Comparison of ENCODE assay signal across 8 cellular contexts in genomic region chr16:8905168-8905762, GRCh38. TPM values are rescaled to one million over a fixed set of nuclear protein-coding genes. Genes with fewer than 3 reads are reported as not detected.
A peak's percentile ranks its signal among the peaks of the same experiment; 100 is the strongest.
DNase-seq lines count a peak whose midpoint lies in the region; ATAC-seq and TF ChIP-seq lines count a peak whose summit lies in the region.

No MANE protein-coding gene starts in this region.

- CTCF ChIA-PET in BJ (lab: Yijun Ruan, JAX): interaction anchor here (0.8 to 3.0 kb wide), 4 partner anchors 11 to 108 kb away, joined by 3 to 12 read pairs (median 4); no protein-coding TSS in a partner anchor

- H3K36me3 ChIP-seq in BJ (ENCODE audit: control insufficient read depth, insufficient read depth, low read length) (peaks cover 34% of the 10 kb centered on the region), GM23248 (ENCODE audit: low read depth) (peaks cover 69% of the 10 kb centered on the region), OCI-LY3 (replicated peaks; ENCODE audit: low read depth, low read length) (peaks cover 73% of the 10 kb centered on the region)

- peaks cover 10% of the 10 kb centered on the region for H4K20me1 ChIP-seq in GM23248 (ENCODE audit: insufficient read depth)
- peaks cover 3% of the 10 kb centered on the region; the same call in 1 of the 2 replicates for H4K20me1 ChIP-seq in OCI-LY3 (ENCODE audit: insufficient read depth, low read length)

- H2AFZ ChIP-seq in GM23248: no peak overlapping the region
- H2AFZ ChIP-seq in OCI-LY3 (ENCODE audit: low read depth, low read length): no peak overlapping the region

- no peak overlapping the region for H3K4me3 ChIP-seq in BJ (ENCODE audit: low read depth, low read length)
- H3K4me3 ChIP-seq in GM23248: no peak overlapping the region
- no peak overlapping the region for H3K4me3 ChIP-seq in OCI-LY3 (ENCODE audit: low read length)

- H3F3A ChIP-seq in GM23248 (ENCODE audit: insufficient read depth): 0 out of 2 replicates have a peak, but pooled peaks cover 13% of the 10 kb centered on the region

- H3K79me2 ChIP-seq in GM23248 (ENCODE audit: insufficient read depth): peaks cover 40% of the 10 kb centered on the region
- no peaks in the 10 kb centered on the region for H3K79me2 ChIP-seq in OCI-LY3 (ENCODE audit: low read length)

- DNase-seq in BJ (ENCODE audit: low read depth) (no peak), GM23248 (peak; percentile 56), fibroblast of peridontal ligament (ENCODE audit: extremely low read depth) (peak; percentile 60), GM19240 (ENCODE audit: insufficient read length, low spot score) (no peak), T-helper 9 cell (no peak)

- TF ChIP-seq CTCF in BJ (IDR thresholded peaks at IDR 0.05; ENCODE audit: insufficient read depth, low read depth, low read length): peak; percentile 54
- TF ChIP-seq CTCF in OCI-LY3 (IDR thresholded peaks at IDR 0.05; ENCODE audit: low read depth, low read length): peak; percentile 50

- H3K9me3 ChIP-seq in GM23248 (ENCODE audit: low read depth): no peaks in the 10 kb centered on the region
- H3K9me3 ChIP-seq in OCI-LY3 (ENCODE audit: insufficient read depth, low read length): no peaks in the 10 kb centered on the region

- H3K4me2 ChIP-seq in GM23248 (ENCODE audit: unreplicated experiment) (no peak overlapping the region), OCI-LY3 (ENCODE audit: low read length) (no peak overlapping the region)

- H3K27ac ChIP-seq in GM23248: no peak overlapping the region
- H3K27ac ChIP-seq in OCI-LY3 (ENCODE audit: low read length): no peak overlapping the region

- H3K9ac ChIP-seq in GM23248: no peak overlapping the region
- H3K9ac ChIP-seq in OCI-LY3 (ENCODE audit: low read length): no peak overlapping the region

- POLR2A ChIA-PET in BJ (lab: Charles Lee): no interaction called here

- in situ Hi-C loops in GM23248 (cut with MboI): no loop called here

- 83 to 85% methylated on average over 13 of the region's 13 CpGs for WGBS in GM23248 (ENCODE audit: low coverage in 1 of 2, low lambda C conversion rate in 2 of 2, missing lambda C conversion rate in 2 of 2), 2 experiments

- H3K9me2 ChIP-seq in GM23248 (ENCODE audit: insufficient read depth): no peaks in the 10 kb centered on the region

- no peaks in the 10 kb centered on the region for H3K27me3 ChIP-seq in BJ (ENCODE audit: control insufficient read depth, insufficient read depth, low read length)
- no peaks in the 10 kb centered on the region for H3K27me3 ChIP-seq in GM23248 (replicated peaks; ENCODE audit: insufficient read depth)
- H3K27me3 ChIP-seq in OCI-LY3 (ENCODE audit: low read depth, low read length): no peaks in the 10 kb centered on the region

- no peak for ATAC-seq in HG03439 (IDR thresholded peaks at IDR 0.05; ENCODE audit: unreplicated experiment)
- no peak for ATAC-seq in HG03045 (IDR thresholded peaks at IDR 0.05; ENCODE audit: unreplicated experiment)

- H3K4me1 ChIP-seq in GM23248 (ENCODE audit: insufficient read depth) (peaks cover 6% of the 10 kb centered on the region; the same call in 1 of the 2 replicates), OCI-LY3 (ENCODE audit: low read length) (0 out of 2 replicates have a peak, but pooled peaks cover 2% of the 10 kb centered on the region)

RNA-seq across cellular contexts. Expression of gene LITAFD, which starts 23.1 kb away (rescaled TPM):
- not detected in 2 replicates for polyA plus RNA-seq in BJ (2011; rRNA removed)
- not detected in 2 replicates for polyA minus RNA-seq in BJ (2011; rRNA and poly(A)+ RNA removed)
- total RNA-seq in GM23248 (2014; rRNA removed; shearing (Covaris generic)): not detected in 2 replicates
- polyA plus RNA-seq in GM23248 (2016; fragmentation: Nextera tagmentation; extraction: Ambion mirVana): not detected in 2 replicates

RNA-seq across cellular contexts. Expression of gene CARHSP1, which starts 36.5 kb away (rescaled TPM):
- polyA plus RNA-seq in BJ (2011; rRNA removed) (88.0 and 119 TPM in 2 replicates), GM23248 (2016; fragmentation: Nextera tagmentation; extraction: Ambion mirVana) (150 and 156 TPM in 2 replicates)
- 60.0 and 111 TPM in 2 replicates for polyA minus RNA-seq in BJ (2011; rRNA and poly(A)+ RNA removed)
- total RNA-seq in GM23248 (2014; rRNA removed; shearing (Covaris generic)): 129 and 143 TPM in 2 replicates

RNA-seq across cellular contexts. Expression of gene USP7, which starts 58.4 kb away (rescaled TPM):
- polyA plus RNA-seq in BJ (2011; rRNA removed) (17.2 and 18.2 TPM in 2 replicates), GM23248 (2016; fragmentation: Nextera tagmentation; extraction: Ambion mirVana) (13.2 and 13.3 TPM in 2 replicates)
- polyA minus RNA-seq in BJ (2011; rRNA and poly(A)+ RNA removed): 80.9 and 109 TPM in 2 replicates
- 28.3 and 30.6 TPM in 2 replicates for total RNA-seq in GM23248 (2014; rRNA removed; shearing (Covaris generic))

Comparison
In these comparisons a context has a peak if more than half of its experiments do, and no peak if none do; other contexts are left out.
1. DNase-seq: peak in GM23248 (single experiment) and fibroblast of peridontal ligament (single experiment); none in BJ (single experiment), GM19240 (single experiment) and T-helper 9 cell (single experiment).